In genomic region chr16:15521390-15521757, GRCh38 we compare ENCODE assay signal across 17 cellular contexts.
A peak's percentile ranks its signal among the peaks of the same experiment; 100 is the strongest.
DNase-seq lines count a peak whose midpoint lies in the region; ATAC-seq and TF ChIP-seq lines count a peak whose summit lies in the region.
"Had no signal": no experiment of that assay in that cellular context is flagged by ENCODE, and none has a peak within 500 bp of the region (broad histone marks: within the 10 kb centered on the region; RNA-seq: fewer than 3 reads in every experiment).

No MANE protein-coding gene starts in this region.

- intact Hi-C loops in left cardiac atrium (cut with DNase I) (no loop called here), cardiac septum (cut with DNase I) (no loop called here), vagina (cut with DNase I) (no loop called here)
- intact Hi-C loops in CD4-positive, alpha-beta T cell (cut with DNase I, micrococcal nuclease), result no loop called here

- H3K9me3 ChIP-seq in vagina, result no peaks in the 10 kb centered on the region
- no peaks in the 10 kb centered on the region for H3K9me3 ChIP-seq in CD4-positive, alpha-beta T cell (ENCODE audit: control insufficient read depth, low read length)

- peaks cover 6% of the 10 kb centered on the region for H3K27me3 Mint-ChIP-seq in nephron (ENCODE audit: low read depth)
- H3K27me3 Mint-ChIP-seq in activated T-cell treated with anti-CD3 and anti-CD28 coated beads, Interleukin-2, amount 50 U/mL, for 4 hours (ENCODE audit: low read depth), result no peaks in the 10 kb centered on the region
- no peaks in the 10 kb centered on the region for H3K27me3 Mint-ChIP-seq in CD4-positive, alpha-beta T cell
- H3K27me3 Mint-ChIP-seq: activated CD4-positive, alpha-beta T cell treated with anti-CD3 and anti-CD28 coated beads, Interleukin-2, amount 10 ng/mL, durations not matched to agents 7 days and 5 days; activated naive CD4-positive, alpha-beta T cell treated with anti-CD3 and anti-CD28 coated beads, Interleukin-2, amount 10 ng/mL, durations not matched to agents 7 days and 5 days; CD4-positive, alpha-beta memory T cell; type B pancreatic cell had no signal

- H3K4me3 ChIP-seq in fibroblast of pulmonary artery (replicated peaks; ENCODE audit: low read depth, low read length) (no peak overlapping the region), vagina (no peak overlapping the region)

- H3K9me3 Mint-ChIP-seq in nephron, result no peaks in the 10 kb centered on the region
- H3K9me3 Mint-ChIP-seq in activated T-cell treated with anti-CD3 and anti-CD28 coated beads, Interleukin-2, amount 50 U/mL, for 4 hours, result no peaks in the 10 kb centered on the region
- no peaks in the 10 kb centered on the region for H3K9me3 Mint-ChIP-seq in CD4-positive, alpha-beta T cell
- H3K9me3 Mint-ChIP-seq: activated CD4-positive, alpha-beta T cell treated with anti-CD3 and anti-CD28 coated beads, Interleukin-2, amount 10 ng/mL, durations not matched to agents 7 days and 5 days; activated naive CD4-positive, alpha-beta T cell treated with anti-CD3 and anti-CD28 coated beads, Interleukin-2, amount 10 ng/mL, durations not matched to agents 7 days and 5 days; CD4-positive, alpha-beta memory T cell; type B pancreatic cell had no signal

- no peak for TF ChIP-seq POLR2A in vagina (IDR thresholded peaks at IDR 0.05)

- no peaks in the 10 kb centered on the region for H3K36me3 ChIP-seq in vagina

- peaks cover 41% of the 10 kb centered on the region for H3K4me1 ChIP-seq in vagina

- POLR2A ChIA-PET in CD4-positive, alpha-beta T cell (lab: Charles Lee), result no interaction called here

- no peak for TF ChIP-seq CTCF in fibroblast of pulmonary artery (IDR thresholded peaks at IDR 0.05; ENCODE audit: low read length, missing control alignments)
- TF ChIP-seq CTCF in nephron (IDR thresholded peaks at IDR 0.05; ENCODE audit: unreplicated experiment in 3 of 3), result no peak
- no peak for TF ChIP-seq CTCF in vagina (IDR thresholded peaks at IDR 0.05)
- no peak for TF ChIP-seq CTCF in CD4-positive, alpha-beta T cell (IDR thresholded peaks at IDR 0.05)

- DNase-seq in left cardiac atrium, result peak; percentile 28
- no peak for DNase-seq in cardiac septum (ENCODE audit: low spot score)
- peak; percentile 1 for DNase-seq in fibroblast of pulmonary artery (ENCODE audit: low read depth)
- DNase-seq in vagina (ENCODE audit: extremely low spot score in 2 of 2), result no peak
- DNase-seq in activated T-cell treated with anti-CD3 and anti-CD28 coated beads, Interleukin-2, amount 50 U/mL, for 4 hours, result no peak
- DNase-seq in CD4-positive, alpha-beta T cell, result no peak
- no peak for DNase-seq in iPS-NIHi11 (ENCODE audit: low spot score)
- DNase-seq: activated CD4-positive, alpha-beta T cell treated with anti-CD3 and anti-CD28 coated beads, Interleukin-2, amount 10 ng/mL, durations not matched to agents 7 days and 5 days; activated naive CD4-positive, alpha-beta T cell treated with anti-CD3 and anti-CD28 coated beads, Interleukin-2, amount 10 ng/mL, durations not matched to agents 7 days and 5 days; CD4-positive, alpha-beta memory T cell; DND-41; kidney glomerular epithelial cell; NCI-H1436 treated with DMSO at 0.1 percent for 48 hours; SW 1271 had no signal

- ATAC-seq in left cardiac atrium, result peak; percentile 3 to 10
- no peak for ATAC-seq in activated T-cell treated with anti-CD3 and anti-CD28 coated beads, Interleukin-2, amount 50 U/mL, for 4 hours
- ATAC-seq in CD4-positive, alpha-beta T cell (ENCODE audit: poor library complexity), result no peak
- ATAC-seq: Panc1 had no signal

- H3K27me3 ChIP-seq in vagina, result no peaks in the 10 kb centered on the region
- no peaks in the 10 kb centered on the region for H3K27me3 ChIP-seq in CD4-positive, alpha-beta T cell (ENCODE audit: control insufficient read depth, insufficient read depth, low read length)

- H3K36me3 Mint-ChIP-seq in nephron (ENCODE audit: low read depth), result peaks cover 5% of the 10 kb centered on the region
- no peaks in the 10 kb centered on the region for H3K36me3 Mint-ChIP-seq in activated T-cell treated with anti-CD3 and anti-CD28 coated beads, Interleukin-2, amount 50 U/mL, for 4 hours (ENCODE audit: insufficient read depth)
- no peaks in the 10 kb centered on the region for H3K36me3 Mint-ChIP-seq in CD4-positive, alpha-beta T cell (ENCODE audit: low read depth)
- H3K36me3 Mint-ChIP-seq: activated naive CD4-positive, alpha-beta T cell treated with anti-CD3 and anti-CD28 coated beads, Interleukin-2, amount 10 ng/mL, durations not matched to agents 7 days and 5 days; CD4-positive, alpha-beta memory T cell; type B pancreatic cell had no signal

- H3K27ac Mint-ChIP-seq in nephron, result peak overlapping the region; percentile 4 to 84 (median 60)
- no peak overlapping the region for H3K27ac Mint-ChIP-seq in CD4-positive, alpha-beta T cell
- H3K27ac Mint-ChIP-seq: activated CD4-positive, alpha-beta T cell treated with anti-CD3 and anti-CD28 coated beads, Interleukin-2, amount 10 ng/mL, durations not matched to agents 7 days and 5 days; activated naive CD4-positive, alpha-beta T cell treated with anti-CD3 and anti-CD28 coated beads, Interleukin-2, amount 10 ng/mL, durations not matched to agents 7 days and 5 days; type B pancreatic cell had no signal

- H3K4me1 Mint-ChIP-seq in nephron, result peaks cover 56% of the 10 kb centered on the region
- peaks cover 18% of the 10 kb centered on the region for H3K4me1 Mint-ChIP-seq in activated T-cell treated with anti-CD3 and anti-CD28 coated beads, Interleukin-2, amount 50 U/mL, for 4 hours (ENCODE audit: low read depth)
- H3K4me1 Mint-ChIP-seq in CD4-positive, alpha-beta T cell (ENCODE audit: low read depth), result peaks cover 10% of the 10 kb centered on the region

- H3K4me3 Mint-ChIP-seq in nephron, result no peak overlapping the region
- no peak overlapping the region for H3K4me3 Mint-ChIP-seq in activated T-cell treated with anti-CD3 and anti-CD28 coated beads, Interleukin-2, amount 50 U/mL, for 4 hours
- H3K4me3 Mint-ChIP-seq in CD4-positive, alpha-beta T cell, result no peak overlapping the region
- H3K4me3 Mint-ChIP-seq: activated CD4-positive, alpha-beta T cell treated with anti-CD3 and anti-CD28 coated beads, Interleukin-2, amount 10 ng/mL, durations not matched to agents 7 days and 5 days; activated naive CD4-positive, alpha-beta T cell treated with anti-CD3 and anti-CD28 coated beads, Interleukin-2, amount 10 ng/mL, durations not matched to agents 7 days and 5 days; CD4-positive, alpha-beta memory T cell; type B pancreatic cell had no signal

- peak overlapping the region; percentile 58 for H3K27ac ChIP-seq in vagina
- H3K27ac ChIP-seq in CD4-positive, alpha-beta T cell (ENCODE audit: low read depth, low read length), result no peak overlapping the region

- CTCF ChIA-PET in CD4-positive, alpha-beta T cell (lab: Charles Lee), result no interaction called here

Comparison
In these comparisons a context has a peak if more than half of its experiments do, and no peak if none do; other contexts are left out.
1. DNase-seq: peak in left cardiac atrium (single experiment) and fibroblast of pulmonary artery (single experiment); none in cardiac septum (single experiment), vagina (0 of 2), activated T-cell treated with anti-CD3 and anti-CD28 coated beads, Interleukin-2, amount 50 U/mL, for 4 hours (single experiment), CD4-positive, alpha-beta T cell (0 of 10) and iPS-NIHi11 (single experiment).
2. ATAC-seq: peak in left cardiac atrium (2 of 2); none in activated T-cell treated with anti-CD3 and anti-CD28 coated beads, Interleukin-2, amount 50 U/mL, for 4 hours (0 of 2) and CD4-positive, alpha-beta T cell (single experiment).